ENCODE assay signal across 8 cellular contexts in genomic region chr4:173420324-173420752, GRCh38. TPM values are rescaled to one million over a fixed set of nuclear protein-coding genes. Genes with fewer than 3 reads are reported as not detected.
DNase-seq lines count a peak whose midpoint lies in the region; ATAC-seq and TF ChIP-seq lines count a peak whose summit lies in the region.

No MANE protein-coding gene starts in this region.

- H3K4me3 Mint-ChIP-seq in T-cell, result no peak overlapping the region

- no peak overlapping the region for H3K27ac ChIP-seq in gastroesophageal sphincter
- H3K27ac ChIP-seq in thyroid gland, result no peak overlapping the region

- H3K9me3 ChIP-seq in gastroesophageal sphincter (no peaks in the 10 kb centered on the region), thyroid gland (no peaks in the 10 kb centered on the region)

- TF ChIP-seq EP300 in Ishikawa (IDR thresholded peaks at IDR 0.05; ENCODE audit: borderline replicate concordance), result no peak
- no peak for TF ChIP-seq EP300 in gastroesophageal sphincter (IDR thresholded peaks at IDR 0.05)

- H3K27me3 ChIP-seq in gastroesophageal sphincter (no peaks in the 10 kb centered on the region), thyroid gland (no peaks in the 10 kb centered on the region)

- H3K4me3 ChIP-seq in gastroesophageal sphincter (no peak overlapping the region), thyroid gland (replicated peaks in 1 of 3) (no peak overlapping the region)

- H3K27me3 Mint-ChIP-seq in T-cell, result no peaks in the 10 kb centered on the region

- TF ChIP-seq CTCF in gastroesophageal sphincter (IDR thresholded peaks at IDR 0.05), result peak; percentile 28 to 62 (median 44)
- peak in 5 of 6 experiments; percentile 31 to 61 (median 51) for TF ChIP-seq CTCF in thyroid gland (IDR thresholded peaks at IDR 0.05)

- TF ChIP-seq POLR2A in gastroesophageal sphincter (IDR thresholded peaks at IDR 0.05), result no peak
- no peak for TF ChIP-seq POLR2A in thyroid gland (IDR thresholded peaks at IDR 0.05)

- H3K4me1 Mint-ChIP-seq in T-cell, result peaks cover 7 to 13% (median 9%) of the 10 kb centered on the region in 3 donors

- no peaks in the 10 kb centered on the region for H3K9me3 Mint-ChIP-seq in T-cell

- H3K4me1 ChIP-seq in gastroesophageal sphincter (peaks cover 0 to 21% (median 4%) of the 10 kb centered on the region in 3 donors), thyroid gland (peaks cover 0 to 4% of the 10 kb centered on the region in 2 donors)

- POLR2A ChIA-PET in T-cell (lab: Charles Lee), result no interaction called here

- H3K36me3 Mint-ChIP-seq in T-cell, result no peaks in the 10 kb centered on the region

- H3K36me3 ChIP-seq in gastroesophageal sphincter, result peaks cover 0 to 20% of the 10 kb centered on the region in 2 donors
- no peaks in the 10 kb centered on the region for H3K36me3 ChIP-seq in thyroid gland

- H3K27ac Mint-ChIP-seq in T-cell, result no peak overlapping the region

- 22 to 31% methylated on average over 4 of the region's 4 CpGs for WGBS in gastroesophageal sphincter (ENCODE audit: low coverage in 1 of 2), 2 donors
- 33 to 54% methylated on average over 4 of the region's 4 CpGs for WGBS in thyroid gland, 2 donors

- ATAC-seq in Right ventricle myocardium superior (ENCODE audit: poor library complexity), result peak; percentile 54
- ATAC-seq in T-cell (replicated peaks in 1 of 4), result peak in 3 of 4 experiments; percentile 34 to 47 (median 44)
- no peak for ATAC-seq in gastroesophageal sphincter
- ATAC-seq in HG03280 (IDR thresholded peaks at IDR 0.05; ENCODE audit: unreplicated experiment), result no peak

- no peak for DNase-seq in Right ventricle myocardium superior
- DNase-seq in cardiac septum (ENCODE audit: low spot score), result no peak
- no peak for DNase-seq in T-cell
- no peak for DNase-seq in thyroid gland
- no peak for DNase-seq in NCI-H187 (lab: John Stamatoyannopoulos, UW)

- CTCF ChIA-PET in T-cell (lab: Charles Lee), result interaction anchor here (0.5 to 3.2 kb wide), 41 partner anchors 8 to 899 kb away, joined by 3 to 44 read pairs (median 4); partner anchors contain the start of gene HMGB2 (in 1 of the 2)

- TF ChIP-seq RAD21 in Ishikawa (IDR thresholded peaks at IDR 0.05; ENCODE audit: low read depth), result peak; percentile 63

- intact Hi-C loops in Right ventricle myocardium superior (cut with DNase I), result loop anchor here (2.0 kb wide), 1 partner anchor 74 kb away; no protein-coding TSS in a partner anchor
- intact Hi-C loops in cardiac septum (cut with DNase I), result loop anchor here (1.0 to 10.0 kb wide), 2 partner anchors 74 to 734 kb away; no protein-coding TSS in a partner anchor
- intact Hi-C loops in thyroid gland (cut with DNase I), result no loop called here

TF ChIP-seq in Ishikawa, 13 proteins besides CTCF, POLR2A, EP300 and RAD21:
- TF ChIP-seq REST (IDR thresholded peaks at IDR 0.05; ENCODE audit: low read depth) (no peak), CEBPB (IDR thresholded peaks at IDR 0.05) (no peak), TEAD4 (IDR thresholded peaks at IDR 0.05) (no peak), ZBTB7A (IDR thresholded peaks at IDR 0.05; ENCODE audit: low read depth) (no peak), YY1 (IDR thresholded peaks at IDR 0.05; ENCODE audit: low read depth) (no peak), NFIC (IDR thresholded peaks at IDR 0.05) (no peak), FOXM1 (IDR thresholded peaks at IDR 0.05; ENCODE audit: borderline replicate concordance, low read depth) (no peak), MAX (IDR thresholded peaks at IDR 0.05) (no peak), TAF1 (IDR thresholded peaks at IDR 0.05; ENCODE audit: low read depth) (no peak), TCF12 (IDR thresholded peaks at IDR 0.05; ENCODE audit: low read depth) (no peak), CREB1 (IDR thresholded peaks at IDR 0.05; ENCODE audit: low read depth) (no peak)

RNA-seq across cellular contexts. Expression of gene SCRG1, which starts 21.4 kb away (rescaled TPM):
- total RNA-seq in Right ventricle myocardium superior (0.08 TPM), cardiac septum (1.1 TPM), T-cell (not detected), gastroesophageal sphincter (1 to 10 TPM; 1.1 to 2.7 (median 1.8) TPM), thyroid gland (under 1 TPM in 2 of 4 donors, not detected in 2; 0.11 to 0.27 TPM)

RNA-seq across cellular contexts. Expression of gene SAP30, which starts 49.6 kb away (rescaled TPM):
- total RNA-seq in Right ventricle myocardium superior, result 12.9 TPM
- 20.1 TPM for total RNA-seq in cardiac septum
- 1 to 10 TPM; 2.8 to 5.8 (median 4.1) TPM for total RNA-seq in T-cell
- total RNA-seq in gastroesophageal sphincter, result 10 to 100 TPM; 36.5 to 53.4 (median 41.9) TPM
- 10 to 100 TPM; 22.2 to 47.9 (median 29.8) TPM for total RNA-seq in thyroid gland

Comparison
In these comparisons a context has a peak if more than half of its experiments do, and no peak if none do; other contexts are left out.
1. ATAC-seq: peak in Right ventricle myocardium superior (single experiment) and T-cell (3 of 4); none in gastroesophageal sphincter (single experiment) and HG03280 (single experiment).